In the genomic region with DNA sequence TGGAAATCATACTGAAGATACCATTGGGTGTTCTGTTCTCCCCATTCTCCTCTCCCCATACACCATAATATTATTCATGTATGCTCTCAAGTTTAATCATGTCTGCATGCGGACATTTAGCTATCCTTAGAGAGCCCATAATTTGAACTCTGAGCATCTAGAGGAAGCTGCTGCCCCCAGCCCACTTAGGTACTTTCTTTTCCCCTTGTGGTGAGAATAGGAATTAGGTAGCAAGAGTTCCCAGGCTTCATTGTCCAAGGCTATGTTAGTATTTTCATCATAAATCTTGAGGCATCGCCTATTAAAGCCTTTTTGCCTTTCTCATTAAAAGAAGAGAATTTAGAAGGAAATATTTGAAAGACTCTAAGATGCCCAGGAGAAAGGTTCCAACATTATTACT, we compare ENCODE assay signal across 15 cellular contexts.
"Had no signal": no experiment of that assay in that cellular context is flagged by ENCODE, and none has a peak within 500 bp of the region (broad histone marks: within the 10 kb centered on the region; RNA-seq: fewer than 3 reads in every experiment).

No MANE protein-coding gene starts in this region.

- ATAC-seq: activated CD4-positive, alpha-beta T cell treated with anti-CD3 and anti-CD28 coated beads for 36 hours; esophagus mucosa; naive thymus-derived CD4-positive, alpha-beta T cell; pancreas; sciatic nerve; T-cell; WTC11 had no signal

- H3K27ac Mint-ChIP-seq: activated CD4-positive, alpha-beta T cell treated with anti-CD3 and anti-CD28 coated beads for 36 hours; activated naive CD8-positive, alpha-beta T cell; activated T-helper 1 cell treated with anti-CD3 and anti-CD28 coated beads, Interleukin-12 subunit alpha, Interleukin-12 subunit beta, Interleukin-2, Interleukin-4 antibody, amounts not matched to agents 30 ng/mL and 10 ng/mL and 1 ng/mL, durations not matched to agents 14 hours and 24 hours and 36 hours; naive thymus-derived CD4-positive, alpha-beta T cell; T-cell had no signal

- H3K27me3 ChIP-seq: colonic mucosa, pancreas, spleen had no signal

- H3K27me3 Mint-ChIP-seq: activated CD4-positive, alpha-beta T cell treated with anti-CD3 and anti-CD28 coated beads for 36 hours; activated naive CD8-positive, alpha-beta T cell had no signal

- H3K36me3 Mint-ChIP-seq: activated naive CD8-positive, alpha-beta T cell; naive thymus-derived CD4-positive, alpha-beta T cell; T-cell; WTC11 had no signal

- DNase-seq: activated CD4-positive, alpha-beta T cell treated with anti-CD3 and anti-CD28 coated beads for 36 hours; activated CD4-positive, alpha-beta T cell treated with anti-CD3 and anti-CD28 coated beads, Interleukin-2, amount 50 U/mL, for 48 hours; caudate nucleus; colonic mucosa; mesenchymal stem cell; naive thymus-derived CD4-positive, alpha-beta T cell; pancreas; spleen; stimulated activated naive CD4-positive, alpha-beta T cell; T-cell had no signal

- H3K36me3 ChIP-seq: colonic mucosa, pancreas, spleen had no signal

- H3K9me3 ChIP-seq: colonic mucosa, pancreas, spleen had no signal

- H3K4me1 ChIP-seq: colonic mucosa had no signal

- H3K4me1 Mint-ChIP-seq: activated CD4-positive, alpha-beta T cell treated with anti-CD3 and anti-CD28 coated beads for 36 hours; naive thymus-derived CD4-positive, alpha-beta T cell; T-cell had no signal

- H3K27ac ChIP-seq: colonic mucosa, pancreas, spleen had no signal

- H3K4me3 Mint-ChIP-seq: activated CD4-positive, alpha-beta T cell treated with anti-CD3 and anti-CD28 coated beads for 36 hours; activated naive CD8-positive, alpha-beta T cell; activated T-helper 1 cell treated with anti-CD3 and anti-CD28 coated beads, Interleukin-12 subunit alpha, Interleukin-12 subunit beta, Interleukin-2, Interleukin-4 antibody, amounts not matched to agents 30 ng/mL and 10 ng/mL and 1 ng/mL, durations not matched to agents 14 hours and 24 hours and 36 hours; naive thymus-derived CD4-positive, alpha-beta T cell; T-cell; WTC11 had no signal

- H3K9me3 Mint-ChIP-seq: activated T-helper 1 cell treated with anti-CD3 and anti-CD28 coated beads, Interleukin-12 subunit alpha, Interleukin-12 subunit beta, Interleukin-2, Interleukin-4 antibody, amounts not matched to agents 30 ng/mL and 10 ng/mL and 1 ng/mL, durations not matched to agents 14 hours and 24 hours and 36 hours; T-cell; WTC11 had no signal

- H3K4me3 ChIP-seq: colonic mucosa, pancreas, spleen had no signal
